1 cellular context compared by ENCODE assay signal in genomic region chr12:12716845-12717585, GRCh38.
TF ChIP-seq lines count a peak whose summit lies in the region.

Gene CDKN1B (plus strand): TSS chr12:12717368. CDS start chr12:12717840, 472 bp downstream.

TF ChIP-seq in HepG2, 621 proteins besides CTCF, POLR2A, EP300 and RAD21 (continued from another document and continues in another):
- TF ChIP-seq KIAA2018 (CRISPR knock-in tag; IDR thresholded peaks at IDR 0.05; ENCODE audit: borderline replicate concordance): no peak
- peak; percentile 93 for TF ChIP-seq DRAP1 (CRISPR knock-in tag; IDR thresholded peaks at IDR 0.05)
- 0 out of 2 replicates have a peak, but pooled peaks have one; percentile 9 for TF ChIP-seq FOSL2 (CRISPR knock-in tag; IDR thresholded peaks at IDR 0.05)
- no peak for TF ChIP-seq SUZ12 (IDR thresholded peaks at IDR 0.05; ENCODE audit: low read depth, low read length)
- TF ChIP-seq THAP9 (CRISPR knock-in tag; IDR thresholded peaks at IDR 0.05; ENCODE audit: borderline replicate concordance): peak; percentile 93; the same call in 1 of the 2 replicates
- TF ChIP-seq ZNF383 (CRISPR knock-in tag; IDR thresholded peaks at IDR 0.05; ENCODE audit: borderline replicate concordance): no peak
- TF ChIP-seq CBFB (CRISPR knock-in tag; IDR thresholded peaks at IDR 0.05): no peak
- TF ChIP-seq THAP8 (CRISPR knock-in tag; IDR thresholded peaks at IDR 0.05; ENCODE audit: borderline replicate concordance): no peak
- no peak for TF ChIP-seq XRCC5 (optimal IDR thresholded peaks at IDR 0.05; ENCODE audit: low read length)
- TF ChIP-seq SOX6 (IDR thresholded peaks at IDR 0.05): no peak
- TF ChIP-seq SOX6 (CRISPR knock-in tag; IDR thresholded peaks at IDR 0.05): peak; percentile 57
- peak; percentile 55; the same call in 1 of the 2 replicates for TF ChIP-seq FOXA3 (CRISPR knock-in tag; IDR thresholded peaks at IDR 0.05)
- no peak for TF ChIP-seq RNF2 (conservative IDR thresholded peaks at IDR 0.05; ENCODE audit: low read depth)
- TF ChIP-seq RARA (CRISPR knock-in tag; IDR thresholded peaks at IDR 0.05): peak; percentile 27; the same call in 1 of the 2 replicates
- TF ChIP-seq ZNF407 (CRISPR knock-in tag; IDR thresholded peaks at IDR 0.05; ENCODE audit: not compliant biosample characterization): peak; percentile 63
- TF ChIP-seq ZNF670 (CRISPR knock-in tag; IDR thresholded peaks at IDR 0.05; ENCODE audit: borderline replicate concordance): peak; percentile 28; the same call in 1 of the 2 replicates
- TF ChIP-seq ZNF367 (CRISPR knock-in tag; IDR thresholded peaks at IDR 0.05; ENCODE audit: borderline replicate concordance): peak; percentile 29; the same call in 1 of the 2 replicates
- TF ChIP-seq ZNF891 (CRISPR knock-in tag; IDR thresholded peaks at IDR 0.05): peak; percentile 18; the same call in 1 of the 2 replicates
- TF ChIP-seq ZNF674 (CRISPR knock-in tag; IDR thresholded peaks at IDR 0.05; ENCODE audit: low read depth): peak; percentile 89
- no peak; the same call in 1 of the 2 replicates for TF ChIP-seq MLX (CRISPR knock-in tag; IDR thresholded peaks at IDR 0.05)
- 0 out of 2 replicates have a peak, but pooled peaks have one; percentile 83 for TF ChIP-seq FOXO4 (CRISPR knock-in tag; conservative IDR thresholded peaks at IDR 0.05)
- TF ChIP-seq HDAC6 (IDR thresholded peaks at IDR 0.05; ENCODE audit: low read depth, low read length): no peak
- TF ChIP-seq ZNF326 (CRISPR knock-in tag; IDR thresholded peaks at IDR 0.05; ENCODE audit: borderline replicate concordance): no peak
- TF ChIP-seq ZNF777 (CRISPR knock-in tag; IDR thresholded peaks at IDR 0.05): peak; percentile 57; the same call in 1 of the 2 replicates
- TF ChIP-seq ZNF607 (CRISPR knock-in tag; IDR thresholded peaks at IDR 0.05; ENCODE audit: borderline replicate concordance): peak; percentile 82
- peak; percentile 22; the same call in 1 of the 2 replicates for TF ChIP-seq THRA (CRISPR knock-in tag; IDR thresholded peaks at IDR 0.05; ENCODE audit: borderline replicate concordance)
- peak; percentile 87 for TF ChIP-seq PBX2 (CRISPR knock-in tag; IDR thresholded peaks at IDR 0.05)
